In the genomic region with DNA sequence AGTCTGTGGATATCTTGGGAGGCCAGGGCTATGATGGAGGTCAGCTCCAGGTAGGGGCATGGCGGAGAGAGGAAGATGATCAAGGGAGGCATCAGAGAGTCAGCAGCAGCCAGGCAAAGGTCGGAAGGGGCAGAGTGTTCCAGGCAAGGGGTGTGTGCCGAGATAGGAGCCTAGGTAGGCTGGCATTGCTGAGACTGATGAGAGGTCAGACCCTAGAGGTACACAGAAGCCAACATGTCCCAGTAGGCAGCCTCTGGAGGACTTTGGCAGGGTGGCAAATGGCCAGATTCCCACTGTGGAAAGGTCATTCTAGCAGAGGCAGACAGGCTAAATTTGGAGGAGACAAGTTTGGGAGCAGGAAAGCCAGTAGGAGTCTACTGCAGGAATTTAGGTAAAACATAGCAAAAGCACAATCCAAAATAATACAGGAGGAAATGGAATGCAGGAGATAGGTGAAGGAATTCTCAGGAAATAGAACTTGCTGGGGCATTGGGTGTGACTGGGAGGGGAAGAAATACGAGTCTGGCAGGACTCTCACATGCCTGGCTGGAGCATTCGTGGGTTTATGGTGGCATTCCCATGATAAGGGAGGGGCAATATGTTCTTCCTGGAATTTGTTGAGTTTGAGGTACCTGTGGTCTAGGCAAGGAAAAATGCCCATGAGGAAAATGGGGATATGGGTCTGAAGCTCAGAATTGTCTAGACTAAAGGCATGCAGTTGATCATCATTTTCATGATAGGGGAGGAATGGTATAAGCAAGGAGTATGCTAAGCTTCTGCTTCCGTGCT, we compare ENCODE assay signal across 19 cellular contexts. TPM values are rescaled to one million over a fixed set of nuclear protein-coding genes. Genes with fewer than 3 reads are reported as not detected.
DNase-seq lines count a peak whose midpoint lies in the region; ATAC-seq and TF ChIP-seq lines count a peak whose summit lies in the region.
"Had no signal": no experiment of that assay in that cellular context is flagged by ENCODE, and none has a peak within 500 bp of the region (broad histone marks: within the 10 kb centered on the region; RNA-seq: fewer than 3 reads in every experiment).

No MANE protein-coding gene starts in this region.

- H3K27ac ChIP-seq in right cardiac atrium (ENCODE audit: low read length), result peak overlapping the region; percentile 25

- peak; percentile 6 for DNase-seq in epithelial cell of esophagus (ENCODE audit: low read depth)
- peak; percentile 46 to 77 (median 72) for DNase-seq in right cardiac atrium
- no peak for DNase-seq in nephron progenitor cell
- DNase-seq in NCI-H1417 treated with DMSO at 0.1 percent for 48 hours (lab: John Stamatoyannopoulos, UW), result no peak
- no peak for DNase-seq in GM13977 (ENCODE audit: low spot score)
- no peak for DNase-seq in NCI-H526 treated with DMSO at 0.1 percent for 48 hours (lab: John Stamatoyannopoulos, UW)
- no peak for DNase-seq in sciatic nerve (ENCODE audit: low spot score)
- DNase-seq: BE2C; CD4-positive, alpha-beta memory T cell; DMS79; IMR-90; Kasumi-1; NCI-H1417; NCI-H2029; NCI-H510A had no signal

- H3K27me3 Mint-ChIP-seq in nephron progenitor cell (ENCODE audit: low read depth, poor library complexity), result peaks cover 5% of the 10 kb centered on the region

- ATAC-seq in right cardiac atrium, result peak; percentile 61 to 66
- no peak for ATAC-seq in sciatic nerve

- no peaks in the 10 kb centered on the region for H3K4me1 ChIP-seq in right cardiac atrium (ENCODE audit: control insufficient read depth, insufficient read depth, low read length)
- H3K4me1 ChIP-seq: BE2C had no signal

- TF ChIP-seq CTCF in epithelial cell of esophagus (IDR thresholded peaks at IDR 0.05; ENCODE audit: insufficient read depth, low read depth, low read length, missing control alignments) (no peak), nephron progenitor cell (IDR thresholded peaks at IDR 0.05) (no peak), GM13977 (IDR thresholded peaks at IDR 0.05; ENCODE audit: extremely low read depth, insufficient read depth, missing control alignments) (no peak)

- H3K4me3 Mint-ChIP-seq in nephron progenitor cell, result no peak overlapping the region
- H3K4me3 Mint-ChIP-seq: CD4-positive, alpha-beta memory T cell had no signal

- no peaks in the 10 kb centered on the region for H3K27me3 ChIP-seq in right cardiac atrium (ENCODE audit: control insufficient read depth, insufficient read depth)
- H3K27me3 ChIP-seq: BE2C had no signal

- WGBS in right cardiac atrium, result 55% methylated on average over 6 of the region's 6 CpGs

- H3K27ac Mint-ChIP-seq in nephron progenitor cell, result peak overlapping the region; percentile 24

- peaks cover 12% of the 10 kb centered on the region for H3K9me3 Mint-ChIP-seq in nephron progenitor cell

- H3K4me3 ChIP-seq in epithelial cell of esophagus (ENCODE audit: low read length), result no peak overlapping the region
- no peak overlapping the region for H3K4me3 ChIP-seq in right cardiac atrium (ENCODE audit: low read length)

- H3K36me3 Mint-ChIP-seq in nephron progenitor cell (ENCODE audit: low read depth), result peaks cover 10% of the 10 kb centered on the region

- no peaks in the 10 kb centered on the region for H3K9me3 ChIP-seq in right cardiac atrium (ENCODE audit: control insufficient read depth, low read length)
- H3K9me3 ChIP-seq: BE2C had no signal

- intact Hi-C loops in right cardiac atrium (cut with DNase I), result no loop called here
- intact Hi-C loops in sciatic nerve (cut with DNase I), result no loop called here

- peaks cover 21% of the 10 kb centered on the region for H3K4me1 Mint-ChIP-seq in nephron progenitor cell
- H3K4me1 Mint-ChIP-seq: CD4-positive, alpha-beta memory T cell had no signal

- in situ Hi-C loops in GM13977 (cut with MboI; ENCODE audit: low pct_unique_long_range_greater_than_20kb, low sequenced_read_pairs, unreplicated experiment), result no loop called here

RNA-seq across cellular contexts. Expression of a gene that starts 25.7 kb away (rescaled TPM):
- total RNA-seq in right cardiac atrium, result 100 to 1,000 TPM in 2 of 4 donors, 10 to 100 TPM in 2; 50.8 to 167 (median 126) TPM
- 51.6 TPM for polyA plus RNA-seq in right cardiac atrium
- 69.7 TPM for total RNA-seq in sciatic nerve
- total RNA-seq: H4, IMR-90, RPMI7951, SK-MEL-5 had no signal
- polyA plus RNA-seq: IMR-90 had no signal

RNA-seq across cellular contexts. Expression of a gene that starts 26.1 kb away (rescaled TPM):
- total RNA-seq in right cardiac atrium (under 1 TPM in 2 of 4 donors, not detected in 2; 0.17 to 0.40 TPM), sciatic nerve (not detected)
- polyA plus RNA-seq in right cardiac atrium, result not detected
- total RNA-seq: CD4-positive, alpha-beta memory T cell; IMR-90; RPMI7951 had no signal
- polyA plus RNA-seq: AG04450; CD4-positive, alpha-beta memory T cell; IMR-90 had no signal

RNA-seq across cellular contexts. Expression of a gene that starts 26.1 kb away (rescaled TPM):
- total RNA-seq in right cardiac atrium, result 100 to 1,000 TPM; 101 to 344 (median 237) TPM
- 114 TPM for polyA plus RNA-seq in right cardiac atrium
- 78.8 TPM for total RNA-seq in sciatic nerve
- total RNA-seq: IMR-90, RPMI7951 had no signal
- polyA plus RNA-seq: CD4-positive, alpha-beta memory T cell; IMR-90 had no signal

Comparison
In these comparisons a context has a peak if more than half of its experiments do, and no peak if none do; other contexts are left out.
1. DNase-seq: peak in epithelial cell of esophagus (single experiment) and right cardiac atrium (3 of 3); none in nephron progenitor cell (single experiment), NCI-H1417 treated with DMSO at 0.1 percent for 48 hours (single experiment), GM13977 (single experiment), NCI-H526 treated with DMSO at 0.1 percent for 48 hours (single experiment) and sciatic nerve (single experiment).